8 cellular contexts compared by ENCODE assay signal in the genomic region with DNA sequence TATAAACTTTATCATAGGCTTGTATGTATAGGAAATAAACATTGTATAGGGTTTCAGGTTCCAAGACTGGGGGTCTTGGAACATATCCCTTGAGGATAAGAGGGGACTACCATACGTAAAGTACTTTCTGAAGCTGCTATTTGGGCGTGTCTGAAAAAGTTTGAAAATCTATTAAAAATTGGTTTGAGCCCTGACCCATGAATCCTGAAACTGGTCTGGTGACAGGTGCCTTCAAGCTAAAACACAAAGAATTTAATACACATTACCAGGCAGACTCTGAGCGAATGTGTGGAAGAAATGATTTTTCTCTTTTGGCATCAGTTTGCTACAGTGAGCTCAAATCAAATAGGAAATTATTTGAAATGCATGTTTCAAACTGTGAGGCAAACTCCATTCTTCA. TPM values are rescaled to one million over a fixed set of nuclear protein-coding genes. Genes with fewer than 3 reads are reported as not detected.
"Had no signal": no experiment of that assay in that cellular context is flagged by ENCODE, and none has a peak within 500 bp of the region (broad histone marks: within the 10 kb centered on the region; RNA-seq: fewer than 3 reads in every experiment).

No MANE protein-coding gene starts in this region.

- H3K9ac ChIP-seq: KMS-11 had no signal

- H3K4me2 ChIP-seq: KMS-11 had no signal

- DNase-seq: IMR-90, KBM-7, KG1 had no signal

- H3K4me3 ChIP-seq: K562 had no signal

- FAIRE-seq: HTR-8/SVneo, K562 had no signal

- ATAC-seq: K562 had no signal

- H3K27ac ChIP-seq: HL-60, KMS-11 had no signal

RNA-seq across cellular contexts. Expression of gene TF, which starts 16.3 kb away (rescaled TPM):
- total RNA-seq: IMR-90 had no signal
- polyA plus RNA-seq: IgD-negative memory B cell had no signal
